ENCODE assay signal across 9 cellular contexts in genomic region chr21:43740497-43741156, GRCh38. TPM values are rescaled to one million over a fixed set of nuclear protein-coding genes. Genes with fewer than 3 reads are reported as not detected.
DNase-seq lines count a peak whose midpoint lies in the region; ATAC-seq lines count a peak whose summit lies in the region.
"Had no signal": no experiment of that assay in that cellular context is flagged by ENCODE, and none has a peak within 500 bp of the region (broad histone marks: within the 10 kb centered on the region; RNA-seq: fewer than 3 reads in every experiment).

No MANE protein-coding gene starts in this region.

- no peak overlapping the region for H3K27ac ChIP-seq in BLaER1 treated with 17β-estradiol and CSF1 and Interleukin-3, amounts not matched to agents 10 nM and 100 nM
- H3K27ac ChIP-seq in cingulate gyrus (ENCODE audit: low read depth, low read length): peak overlapping the region; percentile 83

- DNase-seq in NCI-H1105 treated with DMSO at 0.1 percent for 48 hours (lab: John Stamatoyannopoulos, UW) (peak; percentile 74), myocyte (ENCODE audit: low read depth) (peak; percentile 50), superior temporal gyrus (ENCODE audit: extremely low spot score) (no peak), T-helper 9 cell (no peak), cerebellar nuclear complex (lab: John Stamatoyannopoulos, UW) (no peak)

- no peak overlapping the region for H3K4me3 ChIP-seq in BLaER1 treated with 17β-estradiol and CSF1 and Interleukin-3, amounts not matched to agents 10 nM and 100 nM
- H3K4me3 ChIP-seq: skin epidermis had no signal

- no peak for ATAC-seq in GM18520 (IDR thresholded peaks at IDR 0.05; ENCODE audit: unreplicated experiment)

- H3K27me3 ChIP-seq in BLaER1 treated with 17β-estradiol and CSF1 and Interleukin-3, amounts not matched to agents 10 nM and 100 nM: no peaks in the 10 kb centered on the region

- H3K4me2 ChIP-seq in BLaER1 treated with 17β-estradiol and CSF1 and Interleukin-3, amounts not matched to agents 10 nM and 100 nM: peak overlapping the region in 9 of 11 experiments; percentile 15 to 62 (median 49); a peak in 16 of 22 replicates

- H3K9ac ChIP-seq in BLaER1 treated with 17β-estradiol and CSF1 and Interleukin-3, amounts not matched to agents 10 nM and 100 nM: no peak overlapping the region

- peaks cover 0 to 12% (median 0%) of the 10 kb centered on the region in 11 experiments; a peak in 6 of 22 replicates for H3K9me3 ChIP-seq in BLaER1 treated with 17β-estradiol and CSF1 and Interleukin-3, amounts not matched to agents 10 nM and 100 nM (replicated peaks in 1 of 11)

- peaks cover 29 to 90% (median 77%) of the 10 kb centered on the region in 11 experiments for H4K20me1 ChIP-seq in BLaER1 treated with 17β-estradiol and CSF1 and Interleukin-3, amounts not matched to agents 10 nM and 100 nM

- H3K4me1 ChIP-seq in BLaER1 treated with 17β-estradiol and CSF1 and Interleukin-3, amounts not matched to agents 10 nM and 100 nM: peaks cover 30 to 49% (median 39%) of the 10 kb centered on the region in 10 experiments

- peaks cover 5 to 89% (median 74%) of the 10 kb centered on the region in 11 experiments; a peak in 21 of 22 replicates for H3K36me3 ChIP-seq in BLaER1 treated with 17β-estradiol and CSF1 and Interleukin-3, amounts not matched to agents 10 nM and 100 nM

RNA-seq across cellular contexts. Expression of gene PDXK, which starts 21.7 kb away (rescaled TPM):
- 55.6 and 87.0 TPM in 2 replicates for total RNA-seq in myocyte
- polyA plus RNA-seq in myocyte (2012): 212 TPM

RNA-seq across cellular contexts. Expression of gene CSTB, which starts 35.5 kb away (rescaled TPM):
- total RNA-seq in myocyte: 6.9 and 12.5 TPM in 2 replicates
- 112 TPM for polyA plus RNA-seq in myocyte (2012)

RNA-seq across cellular contexts. Expression of gene RRP1, which starts 48.8 kb away (rescaled TPM):
- 21.6 and 22.5 TPM in 2 replicates for total RNA-seq in myocyte
- polyA plus RNA-seq in myocyte (2012): 24.9 TPM

Comparison
In these comparisons a context has a peak if more than half of its experiments do, and no peak if none do; other contexts are left out.
1. DNase-seq: peak in NCI-H1105 treated with DMSO at 0.1 percent for 48 hours (single experiment) and myocyte (single experiment); none in superior temporal gyrus (single experiment), T-helper 9 cell (single experiment) and cerebellar nuclear complex (0 of 2).